ENCODE assay signal across 12 cellular contexts in the genomic region with DNA sequence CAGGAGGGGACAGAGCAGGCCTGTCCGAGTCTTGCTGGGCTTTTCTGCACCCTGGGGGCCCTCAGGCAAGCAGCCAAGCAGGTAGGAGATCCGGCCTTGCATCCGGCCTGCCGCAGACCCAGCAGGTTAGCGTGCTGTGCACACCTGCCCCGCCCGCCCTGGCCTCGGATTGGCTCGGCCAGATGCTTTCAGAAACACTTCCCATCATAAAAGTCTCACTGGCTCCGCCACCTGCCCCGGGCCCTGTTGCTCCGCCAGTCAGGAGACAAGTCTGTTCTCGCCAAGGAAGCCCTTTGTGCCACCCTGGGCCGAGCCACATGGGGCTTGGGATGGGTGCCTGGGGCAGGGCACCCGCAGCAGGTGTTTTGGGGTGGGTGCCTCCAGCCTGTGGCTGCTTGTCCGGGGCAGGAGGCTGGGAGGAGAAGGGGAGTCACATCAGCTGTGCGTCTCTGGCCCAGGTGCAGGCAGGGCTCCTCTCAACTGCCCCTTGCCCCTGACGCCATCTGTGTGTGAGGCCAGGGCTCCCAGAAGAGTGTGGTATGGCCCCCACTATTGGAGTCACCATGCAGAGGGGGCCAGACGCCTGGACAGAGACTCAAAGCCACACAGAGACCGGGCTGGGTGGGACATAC.
DNase-seq lines count a peak whose midpoint lies in the region; ATAC-seq, FAIRE-seq and TF ChIP-seq lines count a peak whose summit lies in the region.
"Had no signal": no experiment of that assay in that cellular context is flagged by ENCODE, and none has a peak within 500 bp of the region (broad histone marks: within the 10 kb centered on the region; RNA-seq: fewer than 3 reads in every experiment).

No MANE protein-coding gene starts in this region.

- no peak for TF ChIP-seq CTCF in glutamatergic neuron (IDR thresholded peaks at IDR 0.05; ENCODE audit: partially characterized antibody, unreplicated experiment)

- peaks cover 12% of the 10 kb centered on the region for H3K9me3 Mint-ChIP-seq in glutamatergic neuron (ENCODE audit: unreplicated experiment)

- peaks cover 19% of the 10 kb centered on the region for H3K27me3 Mint-ChIP-seq in glutamatergic neuron (ENCODE audit: unreplicated experiment)

- DNase-seq in NCI-H526 (lab: John Stamatoyannopoulos, UW), result peak; percentile 86 to 92
- peak; percentile 28 for DNase-seq in glutamatergic neuron
- DNase-seq in small intestine, result peak; percentile 76
- DNase-seq in midbrain (lab: John Stamatoyannopoulos, UW), result no peak
- DNase-seq in activated CD4-positive, alpha-beta T cell treated with anti-CD3 and anti-CD28 coated beads, Interleukin-2, amount 50 U/mL, for 48 hours, result no peak
- DNase-seq: caudate nucleus, natural killer cell had no signal

- no peak overlapping the region for H3K27ac Mint-ChIP-seq in glutamatergic neuron (ENCODE audit: unreplicated experiment)
- H3K27ac Mint-ChIP-seq: natural killer cell had no signal

- peaks cover 28% of the 10 kb centered on the region for H3K4me1 Mint-ChIP-seq in glutamatergic neuron (ENCODE audit: low read depth, unreplicated experiment)
- H3K4me1 Mint-ChIP-seq: natural killer cell had no signal

- TF ChIP-seq RAD21 in Ishikawa (IDR thresholded peaks at IDR 0.05; ENCODE audit: low read depth), result no peak

- H3K9me3 ChIP-seq in small intestine (ENCODE audit: control insufficient read depth, low read depth), result no peaks in the 10 kb centered on the region

- WGBS in small intestine, 3 donors, result 11 to 54% (median 27%) methylated on average over 20 of the region's 20 CpGs

- H3K27ac ChIP-seq in small intestine (ENCODE audit: low read depth in 1 of 2, low read length in 1 of 2), result peak overlapping the region in 1 of 2 donors; percentile 53
- H3K27ac ChIP-seq: KMS-11 had no signal

- ATAC-seq in HG02884 (IDR thresholded peaks at IDR 0.05; ENCODE audit: unreplicated experiment), result no peak
- no peak for ATAC-seq in HG02763 (IDR thresholded peaks at IDR 0.05; ENCODE audit: unreplicated experiment)

- H3K4me3 Mint-ChIP-seq in glutamatergic neuron (ENCODE audit: unreplicated experiment), result no peak overlapping the region
- H3K4me3 Mint-ChIP-seq: natural killer cell had no signal

- peaks cover 4% of the 10 kb centered on the region for H3K36me3 Mint-ChIP-seq in glutamatergic neuron (ENCODE audit: unreplicated experiment)
- H3K36me3 Mint-ChIP-seq: natural killer cell had no signal

- H3K4me3 ChIP-seq in small intestine (ENCODE audit: low read depth in 1 of 2, low read length in 2 of 2), result no peak overlapping the region

- TF ChIP-seq EP300 in Ishikawa (IDR thresholded peaks at IDR 0.05; ENCODE audit: borderline replicate concordance), result peak; percentile 75

- no peaks in the 10 kb centered on the region for H3K36me3 ChIP-seq in small intestine (ENCODE audit: control insufficient read depth in 2 of 2, insufficient read depth in 2 of 2, low read length in 2 of 2)

- H3K27me3 ChIP-seq in small intestine (ENCODE audit: control insufficient read depth in 2 of 2, insufficient read depth in 2 of 2, low read length in 2 of 2), result no peaks in the 10 kb centered on the region

- no peak for FAIRE-seq in small intestine (lab: Jason Lieb, UNC)
- FAIRE-seq: G401.6 had no signal

- H3K4me1 ChIP-seq in small intestine (ENCODE audit: control insufficient read depth in 2 of 2, insufficient read depth in 1 of 2, low read depth in 1 of 2, low read length in 1 of 2), result no peaks in the 10 kb centered on the region

TF ChIP-seq in Ishikawa, 13 proteins besides CTCF, POLR2A, EP300 and RAD21:
- TF ChIP-seq EGR1 (IDR thresholded peaks at IDR 0.05), result no peak
- no peak for TF ChIP-seq CREB1 (IDR thresholded peaks at IDR 0.05; ENCODE audit: low read depth)
- TF ChIP-seq FOXM1 (IDR thresholded peaks at IDR 0.05; ENCODE audit: borderline replicate concordance, low read depth), result peak; percentile 69; the same call in 1 of the 2 replicates
- TF ChIP-seq TAF1 (IDR thresholded peaks at IDR 0.05; ENCODE audit: low read depth), result no peak
- TF ChIP-seq TEAD4 (IDR thresholded peaks at IDR 0.05), result no peak
- TF ChIP-seq TCF12 (IDR thresholded peaks at IDR 0.05; ENCODE audit: low read depth), result peak; percentile 94
- TF ChIP-seq NFIC (IDR thresholded peaks at IDR 0.05), result peak; percentile 87
- TF ChIP-seq CEBPB (IDR thresholded peaks at IDR 0.05), result no peak
- TF ChIP-seq, protein P1, sequence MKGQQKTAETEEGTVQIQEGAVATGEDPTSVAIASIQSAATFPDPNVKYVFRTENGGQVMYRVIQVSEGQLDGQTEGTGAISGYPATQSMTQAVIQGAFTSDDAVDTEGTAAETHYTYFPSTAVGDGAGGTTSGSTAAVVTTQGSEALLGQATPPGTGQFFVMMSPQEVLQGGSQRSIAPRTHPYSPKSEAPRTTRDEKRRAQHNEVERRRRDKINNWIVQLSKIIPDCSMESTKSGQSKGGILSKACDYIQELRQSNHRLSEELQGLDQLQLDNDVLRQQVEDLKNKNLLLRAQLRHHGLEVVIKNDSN (IDR thresholded peaks at IDR 0.05), result 0 out of 2 replicates have a peak, but pooled peaks have one; percentile 13
- no peak for TF ChIP-seq ZBTB7A (IDR thresholded peaks at IDR 0.05; ENCODE audit: low read depth)
- peak; percentile 80 for TF ChIP-seq MAX (IDR thresholded peaks at IDR 0.05)
- TF ChIP-seq, protein P2, sequence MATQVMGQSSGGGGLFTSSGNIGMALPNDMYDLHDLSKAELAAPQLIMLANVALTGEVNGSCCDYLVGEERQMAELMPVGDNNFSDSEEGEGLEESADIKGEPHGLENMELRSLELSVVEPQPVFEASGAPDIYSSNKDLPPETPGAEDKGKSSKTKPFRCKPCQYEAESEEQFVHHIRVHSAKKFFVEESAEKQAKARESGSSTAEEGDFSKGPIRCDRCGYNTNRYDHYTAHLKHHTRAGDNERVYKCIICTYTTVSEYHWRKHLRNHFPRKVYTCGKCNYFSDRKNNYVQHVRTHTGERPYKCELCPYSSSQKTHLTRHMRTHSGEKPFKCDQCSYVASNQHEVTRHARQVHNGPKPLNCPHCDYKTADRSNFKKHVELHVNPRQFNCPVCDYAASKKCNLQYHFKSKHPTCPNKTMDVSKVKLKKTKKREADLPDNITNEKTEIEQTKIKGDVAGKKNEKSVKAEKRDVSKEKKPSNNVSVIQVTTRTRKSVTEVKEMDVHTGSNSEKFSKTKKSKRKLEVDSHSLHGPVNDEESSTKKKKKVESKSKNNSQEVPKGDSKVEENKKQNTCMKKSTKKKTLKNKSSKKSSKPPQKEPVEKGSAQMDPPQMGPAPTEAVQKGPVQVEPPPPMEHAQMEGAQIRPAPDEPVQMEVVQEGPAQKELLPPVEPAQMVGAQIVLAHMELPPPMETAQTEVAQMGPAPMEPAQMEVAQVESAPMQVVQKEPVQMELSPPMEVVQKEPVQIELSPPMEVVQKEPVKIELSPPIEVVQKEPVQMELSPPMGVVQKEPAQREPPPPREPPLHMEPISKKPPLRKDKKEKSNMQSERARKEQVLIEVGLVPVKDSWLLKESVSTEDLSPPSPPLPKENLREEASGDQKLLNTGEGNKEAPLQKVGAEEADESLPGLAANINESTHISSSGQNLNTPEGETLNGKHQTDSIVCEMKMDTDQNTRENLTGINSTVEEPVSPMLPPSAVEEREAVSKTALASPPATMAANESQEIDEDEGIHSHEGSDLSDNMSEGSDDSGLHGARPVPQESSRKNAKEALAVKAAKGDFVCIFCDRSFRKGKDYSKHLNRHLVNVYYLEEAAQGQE (IDR thresholded peaks at IDR 0.05; ENCODE audit: low read depth), result no peak
- TF ChIP-seq YY1 (IDR thresholded peaks at IDR 0.05; ENCODE audit: low read depth), result 0 out of 2 replicates have a peak, but pooled peaks have one; percentile 24

Comparison
In these comparisons a context has a peak if more than half of its experiments do, and no peak if none do; other contexts are left out.
1. DNase-seq: peak in NCI-H526 (2 of 2), glutamatergic neuron (single experiment) and small intestine (single experiment); none in midbrain (single experiment) and activated CD4-positive, alpha-beta T cell treated with anti-CD3 and anti-CD28 coated beads, Interleukin-2, amount 50 U/mL, for 48 hours (0 of 2).